In genomic region chr6:87196275-87196842, GRCh38 we compare ENCODE assay signal across 18 cellular contexts. TPM values are rescaled to one million over a fixed set of nuclear protein-coding genes. Genes with fewer than 3 reads are reported as not detected.
DNase-seq lines count a peak whose midpoint lies in the region; ATAC-seq and TF ChIP-seq lines count a peak whose summit lies in the region.
"Had no signal": no experiment of that assay in that cellular context is flagged by ENCODE, and none has a peak within 500 bp of the region (broad histone marks: within the 10 kb centered on the region; RNA-seq: fewer than 3 reads in every experiment).

No MANE protein-coding gene starts in this region.

- H3K4me3 ChIP-seq in HEK293 (ENCODE audit: low read depth, low read length), result no peak overlapping the region
- H3K4me3 ChIP-seq in stomach, result no peak overlapping the region
- H3K4me3 ChIP-seq: ascending aorta had no signal

- POLR2A ChIA-PET in activated CD8-positive, alpha-beta T cell treated with anti-CD3 and anti-CD28 coated beads for 36 hours (lab: Charles Lee), result no interaction called here
- POLR2A ChIA-PET in activated CD8-positive, alpha-beta T cell treated with anti-CD3 and anti-CD28 coated beads, Interleukin-2, amount 10 ng/mL, durations not matched to agents 7 days and 5 days (lab: Charles Lee), result no interaction called here
- POLR2A ChIA-PET in HEK293 (lab: Yijun Ruan, JAX), result no interaction called here

- no peak overlapping the region for H3K27ac ChIP-seq in HEK293 (ENCODE audit: extremely low read depth, low read depth, low read length)
- H3K27ac ChIP-seq in caudate nucleus (ENCODE audit: low read depth, low read length), result no peak overlapping the region
- no peak overlapping the region for H3K27ac ChIP-seq in stomach
- H3K27ac ChIP-seq: ascending aorta had no signal

- TF ChIP-seq POLR2A in stomach (IDR thresholded peaks at IDR 0.05), result no peak

- H3K4me3 Mint-ChIP-seq in activated CD8-positive, alpha-beta T cell treated with anti-CD3 and anti-CD28 coated beads for 36 hours, result no peak overlapping the region
- no peak overlapping the region for H3K4me3 Mint-ChIP-seq in activated CD8-positive, alpha-beta T cell treated with anti-CD3 and anti-CD28 coated beads, Interleukin-2, amount 10 ng/mL, durations not matched to agents 7 days and 5 days
- peak overlapping the region; percentile 24 for H3K4me3 Mint-ChIP-seq in activated naive CD8-positive, alpha-beta T cell treated with anti-CD3 and anti-CD28 coated beads, Interleukin-2, amount 50 U/mL, for 24 hours
- no peak overlapping the region for H3K4me3 Mint-ChIP-seq in nephron progenitor cell
- H3K4me3 Mint-ChIP-seq: T-helper 17 cell had no signal

- TF ChIP-seq EP300 in stomach (IDR thresholded peaks at IDR 0.05), result no peak

- in situ Hi-C loops in G401 (cut with HindIII; ENCODE audit: low sequenced_read_pairs), result no loop called here

- H3K27ac Mint-ChIP-seq in activated CD8-positive, alpha-beta T cell treated with anti-CD3 and anti-CD28 coated beads for 36 hours, result peak overlapping the region; percentile 21
- H3K27ac Mint-ChIP-seq in activated CD8-positive, alpha-beta T cell treated with anti-CD3 and anti-CD28 coated beads, Interleukin-2, amount 10 ng/mL, durations not matched to agents 7 days and 5 days, result no peak overlapping the region
- H3K27ac Mint-ChIP-seq in activated naive CD8-positive, alpha-beta T cell treated with anti-CD3 and anti-CD28 coated beads, Interleukin-2, amount 50 U/mL, for 24 hours, result peak overlapping the region; percentile 65
- H3K27ac Mint-ChIP-seq in nephron progenitor cell, result peak overlapping the region; percentile 53
- H3K27ac Mint-ChIP-seq: T-helper 17 cell had no signal

- CTCF ChIA-PET in activated CD8-positive, alpha-beta T cell treated with anti-CD3 and anti-CD28 coated beads for 36 hours (lab: Charles Lee), result no interaction called here
- CTCF ChIA-PET in activated CD8-positive, alpha-beta T cell treated with anti-CD3 and anti-CD28 coated beads, Interleukin-2, amount 10 ng/mL, durations not matched to agents 7 days and 5 days (lab: Charles Lee), result no interaction called here
- CTCF ChIA-PET in HEK293 (lab: Yijun Ruan, JAX), result interaction anchor here (0.6 kb wide), 1 partner anchor 32 kb away, joined by 3 read pairs; no protein-coding TSS in a partner anchor

- no peaks in the 10 kb centered on the region for H3K27me3 ChIP-seq in stomach
- H3K27me3 ChIP-seq: ascending aorta had no signal

- intact Hi-C loops in activated CD8-positive, alpha-beta T cell treated with anti-CD3 and anti-CD28 coated beads for 36 hours (cut with micrococcal nuclease), result loop anchor here (5.0 kb wide), 1 partner anchor 39 kb away; the partner anchor contains the start of gene ZNF292
- intact Hi-C loops in stomach (cut with DNase I; ENCODE audit: low total_unique reads), result no loop called here

- no peak for DNase-seq in activated CD8-positive, alpha-beta T cell treated with anti-CD3 and anti-CD28 coated beads for 36 hours
- no peak for DNase-seq in activated CD8-positive, alpha-beta T cell treated with anti-CD3 and anti-CD28 coated beads, Interleukin-2, amount 10 ng/mL, durations not matched to agents 7 days and 5 days
- DNase-seq in activated naive CD8-positive, alpha-beta T cell treated with anti-CD3 and anti-CD28 coated beads, Interleukin-2, amount 50 U/mL, for 24 hours, result no peak
- DNase-seq in nephron progenitor cell (no peak), G401 (ENCODE audit: low spot score) (no peak), caudate nucleus (lab: John Stamatoyannopoulos, UW) (no peak), stomach (no peak)
- DNase-seq: dermis blood vessel endothelial cell, head of caudate nucleus, midbrain, NCI-H1417 treated with DMSO at 0.1 percent for 48 hours, right cardiac atrium, T-helper 17 cell, trophoblast cell had no signal

- no peaks in the 10 kb centered on the region for H3K9me3 ChIP-seq in HEK293 (ENCODE audit: control insufficient read depth, insufficient read depth, low read depth, low read length)
- no peaks in the 10 kb centered on the region for H3K9me3 ChIP-seq in stomach
- H3K9me3 ChIP-seq: ascending aorta had no signal

- peaks cover 32% of the 10 kb centered on the region for H3K36me3 Mint-ChIP-seq in activated CD8-positive, alpha-beta T cell treated with anti-CD3 and anti-CD28 coated beads for 36 hours (ENCODE audit: low read depth)
- H3K36me3 Mint-ChIP-seq in activated CD8-positive, alpha-beta T cell treated with anti-CD3 and anti-CD28 coated beads, Interleukin-2, amount 10 ng/mL, durations not matched to agents 7 days and 5 days (ENCODE audit: low read depth), result peaks cover 8% of the 10 kb centered on the region
- H3K36me3 Mint-ChIP-seq in activated naive CD8-positive, alpha-beta T cell treated with anti-CD3 and anti-CD28 coated beads, Interleukin-2, amount 50 U/mL, for 24 hours (ENCODE audit: low read depth), result peaks cover 19% of the 10 kb centered on the region
- peaks cover 40% of the 10 kb centered on the region for H3K36me3 Mint-ChIP-seq in nephron progenitor cell (ENCODE audit: low read depth)

- 46 to 98% (median 94%) methylated on average over 1 of the region's 1 CpG for WGBS in stomach, 5 donors

- no peak for TF ChIP-seq CTCF in activated CD8-positive, alpha-beta T cell treated with anti-CD3 and anti-CD28 coated beads for 36 hours (IDR thresholded peaks at IDR 0.05)
- TF ChIP-seq CTCF in HEK293 (tag by site-specific recombination; IDR thresholded peaks at IDR 0.05) (no peak), nephron progenitor cell (IDR thresholded peaks at IDR 0.05) (no peak), stomach (IDR thresholded peaks at IDR 0.05) (no peak)

- H3K4me1 Mint-ChIP-seq in activated CD8-positive, alpha-beta T cell treated with anti-CD3 and anti-CD28 coated beads for 36 hours (ENCODE audit: low read depth), result peaks cover 73% of the 10 kb centered on the region
- peaks cover 20% of the 10 kb centered on the region for H3K4me1 Mint-ChIP-seq in activated CD8-positive, alpha-beta T cell treated with anti-CD3 and anti-CD28 coated beads, Interleukin-2, amount 10 ng/mL, durations not matched to agents 7 days and 5 days (ENCODE audit: low read depth)
- peaks cover 83% of the 10 kb centered on the region for H3K4me1 Mint-ChIP-seq in activated naive CD8-positive, alpha-beta T cell treated with anti-CD3 and anti-CD28 coated beads, Interleukin-2, amount 50 U/mL, for 24 hours
- no peaks in the 10 kb centered on the region for H3K4me1 Mint-ChIP-seq in nephron progenitor cell

- ATAC-seq in activated CD8-positive, alpha-beta T cell treated with anti-CD3 and anti-CD28 coated beads for 36 hours, result peak; percentile 35
- no peak for ATAC-seq in activated CD8-positive, alpha-beta T cell treated with anti-CD3 and anti-CD28 coated beads, Interleukin-2, amount 10 ng/mL, durations not matched to agents 7 days and 5 days
- ATAC-seq in activated naive CD8-positive, alpha-beta T cell treated with anti-CD3 and anti-CD28 coated beads, Interleukin-2, amount 50 U/mL, for 24 hours, result peak; percentile 64
- ATAC-seq: esophagus mucosa, right cardiac atrium, Right ventricle myocardium inferior, T-helper 17 cell had no signal

- H3K4me1 ChIP-seq in HEK293 (ENCODE audit: control insufficient read depth, insufficient read depth, low read length) (no peaks in the 10 kb centered on the region), stomach (peaks cover 0 to 47% (median 9%) of the 10 kb centered on the region in 4 donors)
- H3K4me1 ChIP-seq: ascending aorta had no signal

- no peaks in the 10 kb centered on the region for H3K27me3 Mint-ChIP-seq in activated CD8-positive, alpha-beta T cell treated with anti-CD3 and anti-CD28 coated beads for 36 hours
- no peaks in the 10 kb centered on the region for H3K27me3 Mint-ChIP-seq in activated CD8-positive, alpha-beta T cell treated with anti-CD3 and anti-CD28 coated beads, Interleukin-2, amount 10 ng/mL, durations not matched to agents 7 days and 5 days (ENCODE audit: low read depth)
- H3K27me3 Mint-ChIP-seq in activated naive CD8-positive, alpha-beta T cell treated with anti-CD3 and anti-CD28 coated beads, Interleukin-2, amount 50 U/mL, for 24 hours, result no peaks in the 10 kb centered on the region
- no peaks in the 10 kb centered on the region for H3K27me3 Mint-ChIP-seq in nephron progenitor cell (ENCODE audit: low read depth, poor library complexity)
- H3K27me3 Mint-ChIP-seq: T-helper 17 cell had no signal

- no peaks in the 10 kb centered on the region for H3K9me3 Mint-ChIP-seq in activated CD8-positive, alpha-beta T cell treated with anti-CD3 and anti-CD28 coated beads for 36 hours
- H3K9me3 Mint-ChIP-seq in activated CD8-positive, alpha-beta T cell treated with anti-CD3 and anti-CD28 coated beads, Interleukin-2, amount 10 ng/mL, durations not matched to agents 7 days and 5 days (ENCODE audit: insufficient read depth), result no peaks in the 10 kb centered on the region
- no peaks in the 10 kb centered on the region for H3K9me3 Mint-ChIP-seq in activated naive CD8-positive, alpha-beta T cell treated with anti-CD3 and anti-CD28 coated beads, Interleukin-2, amount 50 U/mL, for 24 hours
- no peaks in the 10 kb centered on the region for H3K9me3 Mint-ChIP-seq in nephron progenitor cell

- H3K36me3 ChIP-seq in HEK293 (ENCODE audit: control insufficient read depth in 2 of 2, insufficient read depth in 1 of 2, low read length in 2 of 2) (no peaks in the 10 kb centered on the region), stomach (no peaks in the 10 kb centered on the region)
- H3K36me3 ChIP-seq: ascending aorta had no signal

TF ChIP-seq in HEK293, 187 proteins besides CTCF, POLR2A, EP300 and RAD21:
- TF ChIP-seq PRDM1 (tag by site-specific recombination; IDR thresholded peaks at IDR 0.05) (peak; percentile 86), ZNF629 (tag by site-specific recombination; IDR thresholded peaks at IDR 0.05) (no peak)

RNA-seq across cellular contexts. Expression of gene ZNF292, which starts 41.0 kb away (rescaled TPM):
- total RNA-seq in activated CD8-positive, alpha-beta T cell treated with anti-CD3 and anti-CD28 coated beads for 36 hours, result 10 to 100 TPM; 76.4 to 78.3 TPM
- total RNA-seq in activated CD8-positive, alpha-beta T cell treated with anti-CD3 and anti-CD28 coated beads, Interleukin-2, amount 10 ng/mL, durations not matched to agents 7 days and 5 days, result 10 to 100 TPM; 48.5 to 50.7 TPM
- total RNA-seq in G401 (2014; rRNA removed; shearing (Covaris generic)), result 6.9 and 13.5 TPM in 2 replicates
- total RNA-seq in stomach, result 100 to 1,000 TPM in 1 of 5 donors, 10 to 100 TPM in 3, 1 to 10 TPM in 1; 9.6 to 106 (median 33.9) TPM
- 1 to 10 TPM; 1.9 to 4.0 (median 3.9) TPM for polyA plus RNA-seq in stomach
